17 cellular contexts compared by ENCODE assay signal in genomic region chrX:41796577-41796976, GRCh38.
A peak's percentile ranks its signal among the peaks of the same experiment; 100 is the strongest.
DNase-seq lines count a peak whose midpoint lies in the region; ATAC-seq and TF ChIP-seq lines count a peak whose summit lies in the region.
"Had no signal": no experiment of that assay in that cellular context is flagged by ENCODE, and none has a peak within 500 bp of the region (broad histone marks: within the 10 kb centered on the region; RNA-seq: fewer than 3 reads in every experiment).

No MANE protein-coding gene starts in this region.

- no peaks in the 10 kb centered on the region for H3K27me3 Mint-ChIP-seq in CD8-positive, alpha-beta T cell (ENCODE audit: low read depth)
- H3K27me3 Mint-ChIP-seq in activated T-helper 1 cell treated with anti-CD3 and anti-CD28 coated beads, Interleukin-12 subunit alpha, Interleukin-12 subunit beta, Interleukin-2, Interleukin-4 antibody, amounts not matched to agents 30 ng/mL and 10 ng/mL and 1 ng/mL, durations not matched to agents 14 hours and 24 hours and 36 hours (ENCODE audit: insufficient read depth), result no peaks in the 10 kb centered on the region
- H3K27me3 Mint-ChIP-seq in endothelial cell (ENCODE audit: unreplicated experiment), result peaks cover 1% of the 10 kb centered on the region

- no peaks in the 10 kb centered on the region for H3K36me3 ChIP-seq in CD8-positive, alpha-beta T cell (ENCODE audit: insufficient read depth, low read length)
- H3K36me3 ChIP-seq in gastroesophageal sphincter, result no peaks in the 10 kb centered on the region
- H3K36me3 ChIP-seq: SJSA1, suprapubic skin had no signal

- peaks cover 37% of the 10 kb centered on the region for H3K4me1 Mint-ChIP-seq in CD8-positive, alpha-beta T cell (ENCODE audit: low read depth)
- H3K4me1 Mint-ChIP-seq in activated T-helper 1 cell treated with anti-CD3 and anti-CD28 coated beads, Interleukin-12 subunit alpha, Interleukin-12 subunit beta, Interleukin-2, Interleukin-4 antibody, amounts not matched to agents 30 ng/mL and 10 ng/mL and 1 ng/mL, durations not matched to agents 14 hours and 24 hours and 36 hours (ENCODE audit: low read depth), result peaks cover 30% of the 10 kb centered on the region
- H3K4me1 Mint-ChIP-seq in endothelial cell (ENCODE audit: unreplicated experiment), result peaks cover 6% of the 10 kb centered on the region

- H3K4me1 ChIP-seq in CD8-positive, alpha-beta T cell (ENCODE audit: insufficient read depth, low read length), result peaks cover 13% of the 10 kb centered on the region
- no peaks in the 10 kb centered on the region for H3K4me1 ChIP-seq in gastroesophageal sphincter
- H3K4me1 ChIP-seq: SJSA1, suprapubic skin had no signal

- no peaks in the 10 kb centered on the region for H3K27me3 ChIP-seq in CD8-positive, alpha-beta T cell (ENCODE audit: insufficient read depth, low read length)
- no peaks in the 10 kb centered on the region for H3K27me3 ChIP-seq in gastroesophageal sphincter
- H3K27me3 ChIP-seq: SJSA1, suprapubic skin had no signal

- DNase-seq in CD8-positive, alpha-beta T cell, result no peak
- DNase-seq in activated T-helper 1 cell treated with anti-CD3 and anti-CD28 coated beads, Interleukin-12 subunit alpha, Interleukin-12 subunit beta, Interleukin-2, Interleukin-4 antibody, amounts not matched to agents 30 ng/mL and 10 ng/mL and 1 ng/mL, durations not matched to agents 14 hours and 24 hours and 36 hours (ENCODE audit: low spot score), result no peak
- DNase-seq in endothelial cell (ENCODE audit: low spot score) (no peak), UCSD-AML1 (lab: John Stamatoyannopoulos, UW; ENCODE audit: unreplicated experiment) (no peak), NCI-H2196 treated with DMSO at 0.1 percent for 48 hours (lab: John Stamatoyannopoulos, UW; ENCODE audit: unreplicated experiment) (no peak)
- DNase-seq: activated CD4-positive, alpha-beta T cell treated with anti-CD3 and anti-CD28 coated beads for 48 hours; Calu3; NCI-H1092 treated with DMSO at 0.1 percent for 48 hours; NCI-H526; OCI-M1; stimulated activated CD4-positive, alpha-beta T cell treated with anti-CD3 and anti-CD28 coated beads, Interleukin-4, amount 100 ng/mL, for 4 hours; T-helper 9 cell had no signal

- peaks cover 3% of the 10 kb centered on the region for H3K9me3 Mint-ChIP-seq in CD8-positive, alpha-beta T cell
- no peaks in the 10 kb centered on the region for H3K9me3 Mint-ChIP-seq in activated T-helper 1 cell treated with anti-CD3 and anti-CD28 coated beads, Interleukin-12 subunit alpha, Interleukin-12 subunit beta, Interleukin-2, Interleukin-4 antibody, amounts not matched to agents 30 ng/mL and 10 ng/mL and 1 ng/mL, durations not matched to agents 14 hours and 24 hours and 36 hours
- H3K9me3 Mint-ChIP-seq in endothelial cell (ENCODE audit: unreplicated experiment), result no peaks in the 10 kb centered on the region

- intact Hi-C loops in CD8-positive, alpha-beta T cell (cut with DNase I, micrococcal nuclease), result loop anchor here (5.0 kb wide), 4 partner anchors 126 to 1956 kb away; partner anchors contain the start of gene CASK (in 1 of the 2)
- intact Hi-C loops in activated T-helper 1 cell treated with anti-CD3 and anti-CD28 coated beads, Interleukin-12 subunit alpha, Interleukin-12 subunit beta, Interleukin-2, Interleukin-4 antibody, amounts not matched to agents 30 ng/mL and 10 ng/mL and 1 ng/mL, durations not matched to agents 14 hours and 24 hours and 36 hours (cut with micrococcal nuclease), result loop anchor here (5.0 to 10.0 kb wide), 2 partner anchors 1148 to 1761 kb away; no protein-coding TSS in a partner anchor

- peak overlapping the region; percentile 56 for H3K27ac Mint-ChIP-seq in CD8-positive, alpha-beta T cell
- peak overlapping the region; percentile 8 for H3K27ac Mint-ChIP-seq in activated T-helper 1 cell treated with anti-CD3 and anti-CD28 coated beads, Interleukin-12 subunit alpha, Interleukin-12 subunit beta, Interleukin-2, Interleukin-4 antibody, amounts not matched to agents 30 ng/mL and 10 ng/mL and 1 ng/mL, durations not matched to agents 14 hours and 24 hours and 36 hours
- H3K27ac Mint-ChIP-seq in endothelial cell (ENCODE audit: unreplicated experiment), result no peak overlapping the region

- H3K36me3 Mint-ChIP-seq in CD8-positive, alpha-beta T cell, result peaks cover 7% of the 10 kb centered on the region
- H3K36me3 Mint-ChIP-seq in activated T-helper 1 cell treated with anti-CD3 and anti-CD28 coated beads, Interleukin-12 subunit alpha, Interleukin-12 subunit beta, Interleukin-2, Interleukin-4 antibody, amounts not matched to agents 30 ng/mL and 10 ng/mL and 1 ng/mL, durations not matched to agents 14 hours and 24 hours and 36 hours (ENCODE audit: low read depth), result no peaks in the 10 kb centered on the region
- no peaks in the 10 kb centered on the region for H3K36me3 Mint-ChIP-seq in endothelial cell (ENCODE audit: low read depth, unreplicated experiment)

- 50 to 64% methylated on average over 1 of the region's 1 CpG for WGBS in gastroesophageal sphincter (ENCODE audit: low coverage in 1 of 2), 2 donors

- TF ChIP-seq EP300 in gastroesophageal sphincter (IDR thresholded peaks at IDR 0.05), result no peak

- H3K27ac ChIP-seq in CD8-positive, alpha-beta T cell (ENCODE audit: low read depth, low read length), result no peak overlapping the region
- no peak overlapping the region for H3K27ac ChIP-seq in gastroesophageal sphincter
- H3K27ac ChIP-seq: SJSA1, suprapubic skin had no signal

- no peaks in the 10 kb centered on the region for H3K9me3 ChIP-seq in CD8-positive, alpha-beta T cell (ENCODE audit: low read length)
- no peaks in the 10 kb centered on the region for H3K9me3 ChIP-seq in gastroesophageal sphincter
- H3K9me3 ChIP-seq: SJSA1, suprapubic skin had no signal

- POLR2A ChIA-PET in CD8-positive, alpha-beta T cell (lab: Charles Lee), result interaction anchor here (1.0 to 1.2 kb wide), 2 partner anchors 113 to 1147 kb away, joined by 3 read pairs; no protein-coding TSS in a partner anchor

- CTCF ChIA-PET in CD8-positive, alpha-beta T cell (lab: Charles Lee), result interaction anchor here (0.7 kb wide), 1 partner anchor 1762 kb away, joined by 3 read pairs; no protein-coding TSS in a partner anchor

- no peak overlapping the region for H3K4me3 ChIP-seq in CD8-positive, alpha-beta T cell (ENCODE audit: low read depth, low read length)
- no peak overlapping the region for H3K4me3 ChIP-seq in gastroesophageal sphincter
- H3K4me3 ChIP-seq: SJSA1, suprapubic skin had no signal

- TF ChIP-seq POLR2A in gastroesophageal sphincter (IDR thresholded peaks at IDR 0.05), result no peak

- no peak for TF ChIP-seq CTCF in CD8-positive, alpha-beta T cell (IDR thresholded peaks at IDR 0.05)
- TF ChIP-seq CTCF in endothelial cell (IDR thresholded peaks at IDR 0.05; ENCODE audit: unreplicated experiment), result no peak
- no peak for TF ChIP-seq CTCF in gastroesophageal sphincter (IDR thresholded peaks at IDR 0.05)

- ATAC-seq in CD8-positive, alpha-beta T cell, result no peak
- ATAC-seq in GM18858 (IDR thresholded peaks at IDR 0.05; ENCODE audit: unreplicated experiment), result peak; percentile 39
- peak; percentile 27 for ATAC-seq in HG03159 (IDR thresholded peaks at IDR 0.05; ENCODE audit: unreplicated experiment)
- ATAC-seq in gastroesophageal sphincter, result no peak

- H3K4me3 Mint-ChIP-seq in CD8-positive, alpha-beta T cell, result no peak overlapping the region
- H3K4me3 Mint-ChIP-seq in activated T-helper 1 cell treated with anti-CD3 and anti-CD28 coated beads, Interleukin-12 subunit alpha, Interleukin-12 subunit beta, Interleukin-2, Interleukin-4 antibody, amounts not matched to agents 30 ng/mL and 10 ng/mL and 1 ng/mL, durations not matched to agents 14 hours and 24 hours and 36 hours, result no peak overlapping the region
- no peak overlapping the region for H3K4me3 Mint-ChIP-seq in endothelial cell (ENCODE audit: unreplicated experiment)

Comparison
In these comparisons a context has a peak if more than half of its experiments do, and no peak if none do; other contexts are left out.
1. ATAC-seq: peak in GM18858 (single experiment) and HG03159 (single experiment); none in CD8-positive, alpha-beta T cell (single experiment) and gastroesophageal sphincter (single experiment).